ENCODE assay signal across 19 cellular contexts in the genomic region with DNA sequence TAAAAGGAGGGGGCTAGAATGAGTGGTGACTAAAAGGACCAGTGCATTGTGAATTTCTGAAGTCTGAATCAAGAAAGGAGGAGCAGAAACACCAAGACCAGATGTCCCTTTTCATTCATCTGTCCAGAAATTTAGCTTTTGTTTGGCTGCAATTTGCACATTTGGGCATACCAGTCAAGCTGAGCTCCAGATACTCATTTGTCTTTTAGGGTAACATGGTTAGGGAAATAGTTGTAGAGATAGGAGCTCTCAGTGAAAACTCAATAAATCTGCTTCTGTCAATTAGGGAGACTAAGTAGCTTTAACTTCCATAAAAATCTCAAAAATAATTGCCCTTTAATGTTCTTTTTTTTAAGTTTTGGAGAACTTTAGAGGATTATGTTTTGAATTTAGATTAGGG.
"Had no signal": no experiment of that assay in that cellular context is flagged by ENCODE, and none has a peak within 500 bp of the region (broad histone marks: within the 10 kb centered on the region; RNA-seq: fewer than 3 reads in every experiment).

No MANE protein-coding gene starts in this region.

- H3K36me3 Mint-ChIP-seq: natural killer cell had no signal

- H3K36me3 ChIP-seq: colonic mucosa, esophagus squamous epithelium, heart left ventricle, ovary, right atrium auricular region, sigmoid colon, stomach, uterus had no signal

- H3K4me3 ChIP-seq: colonic mucosa, esophagus squamous epithelium, heart left ventricle, mucosa of descending colon, ovary, right atrium auricular region, sigmoid colon, skin epidermis, uterus had no signal

- H3K27ac Mint-ChIP-seq: natural killer cell had no signal

- DNase-seq: colonic mucosa; dermis blood vessel endothelial cell; esophagus squamous epithelium; heart left ventricle; hippocampal formation; kidney glomerular epithelial cell; mucosa of descending colon; natural killer cell; nucleus accumbens; ovary; sigmoid colon; stimulated activated CD4-positive, alpha-beta T cell treated with anti-CD3 and anti-CD28 coated beads, Interleukin-12 subunit alpha, Interleukin-12 subunit beta, amount 100 ng/mL, for 4 hours; stimulated activated naive CD4-positive, alpha-beta T cell; stomach; trophoblast cell; uterus had no signal

- H3K4me3 Mint-ChIP-seq: natural killer cell, neural crest cell had no signal

- H3K4me1 ChIP-seq: colonic mucosa, uterus had no signal

- H3K9me3 ChIP-seq: colonic mucosa, esophagus squamous epithelium, heart left ventricle, mucosa of descending colon, ovary, right atrium auricular region, sigmoid colon, stomach, uterus had no signal

- H3K27me3 ChIP-seq: colonic mucosa, esophagus squamous epithelium, heart left ventricle, ovary, right atrium auricular region, sigmoid colon, stomach, uterus had no signal

- H3K9me3 Mint-ChIP-seq: natural killer cell, neural crest cell had no signal

- ATAC-seq: heart left ventricle, mucosa of descending colon, natural killer cell had no signal

- H3K27ac ChIP-seq: colonic mucosa, esophagus squamous epithelium, ovary, right atrium auricular region, uterus had no signal
